In the genomic region with DNA sequence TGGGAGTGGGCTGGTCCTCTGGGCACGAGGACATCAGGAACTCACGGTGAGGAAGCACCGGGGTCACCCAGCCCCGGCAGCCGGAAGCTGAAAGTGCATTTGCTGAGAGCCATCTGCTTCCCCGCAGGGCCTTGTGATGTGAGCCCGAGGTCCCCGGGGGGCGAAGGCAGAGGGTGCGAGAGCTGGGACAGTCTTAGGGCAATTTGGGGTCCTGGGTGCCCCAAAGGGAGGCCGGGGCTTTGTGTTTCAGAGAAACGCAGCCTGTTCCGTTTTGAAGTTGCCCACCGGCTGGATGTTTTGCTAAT, we compare ENCODE assay signal across 15 cellular contexts. TPM values are rescaled to one million over a fixed set of nuclear protein-coding genes. Genes with fewer than 3 reads are reported as not detected.
DNase-seq lines count a peak whose midpoint lies in the region; ATAC-seq and TF ChIP-seq lines count a peak whose summit lies in the region.
"Had no signal": no experiment of that assay in that cellular context is flagged by ENCODE, and none has a peak within 500 bp of the region (broad histone marks: within the 10 kb centered on the region; RNA-seq: fewer than 3 reads in every experiment).

No MANE protein-coding gene starts in this region.

- H2AFZ ChIP-seq in SU-DHL-6 (ENCODE audit: low read depth, low read length, severe bottlenecking): no peak overlapping the region

- H3K9me3 Mint-ChIP-seq in CD14-positive monocyte: peaks cover 0 to 9% (median 2%) of the 10 kb centered on the region in 7 donors

- H3K27ac Mint-ChIP-seq in CD14-positive monocyte: peak overlapping the region in 2 of 7 donors; percentile 32 to 54

- H3F3A ChIP-seq in SU-DHL-6 (ENCODE audit: insufficient read depth): no peaks in the 10 kb centered on the region

- ATAC-seq in GM21381 (IDR thresholded peaks at IDR 0.05; ENCODE audit: unreplicated experiment): no peak
- ATAC-seq: activated CD4-positive, CD25-positive, alpha-beta regulatory T cell treated with anti-CD3 and anti-CD28 coated beads, Interleukin-2, amount 50 U/mL, for 24 hours; gastroesophageal sphincter; upper lobe of right lung had no signal

- peak; percentile 21 for TF ChIP-seq POLR2A in GM19099 (IDR thresholded peaks at IDR 0.05; ENCODE audit: extremely low read depth, insufficient read length, low read depth)

- peak overlapping the region; percentile 11 for H3K4me2 ChIP-seq in SU-DHL-6 (ENCODE audit: low read depth, low read length, poor library complexity, severe bottlenecking)
- H3K4me2 ChIP-seq: SK-N-SH had no signal

- H3K9ac ChIP-seq in SU-DHL-6 (ENCODE audit: low read length): no peak overlapping the region
- no peak overlapping the region for H3K9ac ChIP-seq in mucosa of rectum (ENCODE audit: low read depth in 1 of 2, low read length in 2 of 2)
- H3K9ac ChIP-seq: SK-N-SH had no signal

- no peak overlapping the region for H3K4me3 ChIP-seq in GM06990 (replicated peaks; ENCODE audit: low read depth, low read length)
- no peak overlapping the region for H3K4me3 ChIP-seq in SU-DHL-6 (ENCODE audit: insufficient read depth, low read length, poor library complexity, severe bottlenecking)
- H3K4me3 ChIP-seq in mucosa of rectum (ENCODE audit: low read length in 2 of 2): no peak overlapping the region
- H3K4me3 ChIP-seq: gastroesophageal sphincter, MG63, upper lobe of right lung had no signal

- peak overlapping the region in 1 of 2 donors; percentile 73 for H3K4me3 Mint-ChIP-seq in CD14-positive monocyte

- H3K27me3 ChIP-seq in GM06990 (replicated peaks; ENCODE audit: control insufficient read depth, insufficient read depth, low read length): no peaks in the 10 kb centered on the region
- H3K27me3 ChIP-seq in SU-DHL-6 (ENCODE audit: low read length): no peaks in the 10 kb centered on the region
- no peaks in the 10 kb centered on the region for H3K27me3 ChIP-seq in mucosa of rectum (ENCODE audit: control insufficient read depth in 2 of 2, insufficient read depth in 2 of 2, low read length in 2 of 2)
- H3K27me3 ChIP-seq: MG63, upper lobe of right lung had no signal

- DNase-seq in GM06990 (ENCODE audit: extremely low read depth, insufficient read length) (peak; percentile 58), CD14-positive monocyte (ENCODE audit: low spot score) (no peak), Ammon's horn (ENCODE audit: low spot score) (no peak)
- DNase-seq: activated T-cell treated with anti-CD3 and anti-CD28 coated beads, Interleukin-2, amount 50 U/mL, for 1 hour; CD8-positive, alpha-beta memory T cell; MG63; NCI-H2107; SK-N-SH; upper lobe of right lung had no signal

- H3K79me2 ChIP-seq in SU-DHL-6 (ENCODE audit: insufficient read depth, low read length): no peaks in the 10 kb centered on the region

- intact Hi-C loops in CD14-positive monocyte (cut with micrococcal nuclease): loop anchor here in 1 of 2 donors (5.0 kb wide), 1 partner anchor 61 kb away; no protein-coding TSS in a partner anchor

- H3K4me1 ChIP-seq in mucosa of rectum (ENCODE audit: control insufficient read depth in 2 of 2, insufficient read depth in 2 of 2, low read length in 2 of 2): peaks cover 12 to 14% of the 10 kb centered on the region in 2 donors

- no peaks in the 10 kb centered on the region for H4K20me1 ChIP-seq in SU-DHL-6 (ENCODE audit: low read depth, low read length)

- peaks cover 43% of the 10 kb centered on the region for H3K4me1 Mint-ChIP-seq in CD14-positive monocyte

- H3K36me3 Mint-ChIP-seq in CD14-positive monocyte: peaks cover 12 to 17% of the 10 kb centered on the region in 2 donors
- H3K36me3 Mint-ChIP-seq: CD8-positive, alpha-beta memory T cell had no signal

- no peaks in the 10 kb centered on the region for H3K9me2 ChIP-seq in SU-DHL-6 (replicated peaks; ENCODE audit: insufficient read depth, low read length)
- H3K9me2 ChIP-seq: SK-N-SH had no signal

- TF ChIP-seq CTCF in GM06990 (IDR thresholded peaks at IDR 0.05; ENCODE audit: insufficient read depth, low read length, poor library complexity, severe bottlenecking) (no peak), SU-DHL-6 (IDR thresholded peaks at IDR 0.05; ENCODE audit: insufficient read depth, low read length, poor library complexity, severe bottlenecking) (no peak), CD14-positive monocyte (IDR thresholded peaks at IDR 0.05) (no peak)

- H3K9me3 ChIP-seq in SU-DHL-6 (ENCODE audit: insufficient read depth, low read length) (no peaks in the 10 kb centered on the region), mucosa of rectum (ENCODE audit: control insufficient read depth in 2 of 2, low read length in 2 of 2) (no peaks in the 10 kb centered on the region)
- H3K9me3 ChIP-seq: gastroesophageal sphincter, MG63, SK-N-SH, upper lobe of right lung had no signal

- peaks cover 41 to 78% (median 48%) of the 10 kb centered on the region in 3 donors for H3K27me3 Mint-ChIP-seq in CD14-positive monocyte (ENCODE audit: low read depth in 3 of 3)

- H3K27ac ChIP-seq in SU-DHL-6 (ENCODE audit: low read depth, low read length): peak overlapping the region; percentile 65
- peak overlapping the region; percentile 7 to 52 for H3K27ac ChIP-seq in mucosa of rectum (ENCODE audit: low read depth in 2 of 2, low read length in 2 of 2)
- H3K27ac ChIP-seq: upper lobe of right lung had no signal

- H3K36me3 ChIP-seq in GM06990 (ENCODE audit: control insufficient read depth, insufficient read depth, low read length) (no peaks in the 10 kb centered on the region), SU-DHL-6 (ENCODE audit: low read length) (no peaks in the 10 kb centered on the region), mucosa of rectum (ENCODE audit: control insufficient read depth in 2 of 2, insufficient read depth in 2 of 2, low read length in 2 of 2) (no peaks in the 10 kb centered on the region)
- H3K36me3 ChIP-seq: gastroesophageal sphincter, MG63, upper lobe of right lung had no signal

RNA-seq across cellular contexts. Expression of a gene that starts 4.8 kb away (rescaled TPM):
- not detected for polyA plus RNA-seq in CD14-positive monocyte
- polyA plus RNA-seq: CD8-positive, alpha-beta memory T cell; SK-N-SH had no signal
